1 cellular context compared by ENCODE assay signal in genomic region chr17:79830763-79831366, GRCh38.
TF ChIP-seq lines count a peak whose summit lies in the region.

No MANE protein-coding gene starts in this region.

TF ChIP-seq in GM12878, 131 proteins besides CTCF, POLR2A, EP300 and RAD21 (continued from another document):
- TF ChIP-seq, protein P1, sequence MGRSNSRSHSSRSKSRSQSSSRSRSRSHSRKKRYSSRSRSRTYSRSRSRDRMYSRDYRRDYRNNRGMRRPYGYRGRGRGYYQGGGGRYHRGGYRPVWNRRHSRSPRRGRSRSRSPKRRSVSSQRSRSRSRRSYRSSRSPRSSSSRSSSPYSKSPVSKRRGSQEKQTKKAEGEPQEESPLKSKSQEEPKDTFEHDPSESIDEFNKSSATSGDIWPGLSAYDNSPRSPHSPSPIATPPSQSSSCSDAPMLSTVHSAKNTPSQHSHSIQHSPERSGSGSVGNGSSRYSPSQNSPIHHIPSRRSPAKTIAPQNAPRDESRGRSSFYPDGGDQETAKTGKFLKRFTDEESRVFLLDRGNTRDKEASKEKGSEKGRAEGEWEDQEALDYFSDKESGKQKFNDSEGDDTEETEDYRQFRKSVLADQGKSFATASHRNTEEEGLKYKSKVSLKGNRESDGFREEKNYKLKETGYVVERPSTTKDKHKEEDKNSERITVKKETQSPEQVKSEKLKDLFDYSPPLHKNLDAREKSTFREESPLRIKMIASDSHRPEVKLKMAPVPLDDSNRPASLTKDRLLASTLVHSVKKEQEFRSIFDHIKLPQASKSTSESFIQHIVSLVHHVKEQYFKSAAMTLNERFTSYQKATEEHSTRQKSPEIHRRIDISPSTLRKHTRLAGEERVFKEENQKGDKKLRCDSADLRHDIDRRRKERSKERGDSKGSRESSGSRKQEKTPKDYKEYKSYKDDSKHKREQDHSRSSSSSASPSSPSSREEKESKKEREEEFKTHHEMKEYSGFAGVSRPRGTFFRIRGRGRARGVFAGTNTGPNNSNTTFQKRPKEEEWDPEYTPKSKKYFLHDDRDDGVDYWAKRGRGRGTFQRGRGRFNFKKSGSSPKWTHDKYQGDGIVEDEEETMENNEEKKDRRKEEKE (IDR thresholded peaks at IDR 0.05), result no peak
- TF ChIP-seq NR2C1 (IDR thresholded peaks at IDR 0.05) (no peak), KLF5 (IDR thresholded peaks at IDR 0.05; ENCODE audit: partially characterized antibody) (no peak), STAT3 (IDR thresholded peaks at IDR 0.05; ENCODE audit: low read depth, low read length) (no peak), REST (IDR thresholded peaks at IDR 0.05; ENCODE audit: low read depth, low read length) (no peak), SMARCA5 (IDR thresholded peaks at IDR 0.05) (no peak), ATF2 (IDR thresholded peaks at IDR 0.05; ENCODE audit: low read length) (no peak), DPF2 (IDR thresholded peaks at IDR 0.05) (no peak), HCFC1 (IDR thresholded peaks at IDR 0.05; ENCODE audit: low read length) (no peak), SP1 (IDR thresholded peaks at IDR 0.05; ENCODE audit: low read depth, low read length) (no peak), HDAC2 (IDR thresholded peaks at IDR 0.05) (no peak), POU2F2 (IDR thresholded peaks at IDR 0.05; ENCODE audit: borderline replicate concordance, low read depth, low read length) (no peak)
